Comparison of ENCODE assay signal across 6 cellular contexts in the genomic region with DNA sequence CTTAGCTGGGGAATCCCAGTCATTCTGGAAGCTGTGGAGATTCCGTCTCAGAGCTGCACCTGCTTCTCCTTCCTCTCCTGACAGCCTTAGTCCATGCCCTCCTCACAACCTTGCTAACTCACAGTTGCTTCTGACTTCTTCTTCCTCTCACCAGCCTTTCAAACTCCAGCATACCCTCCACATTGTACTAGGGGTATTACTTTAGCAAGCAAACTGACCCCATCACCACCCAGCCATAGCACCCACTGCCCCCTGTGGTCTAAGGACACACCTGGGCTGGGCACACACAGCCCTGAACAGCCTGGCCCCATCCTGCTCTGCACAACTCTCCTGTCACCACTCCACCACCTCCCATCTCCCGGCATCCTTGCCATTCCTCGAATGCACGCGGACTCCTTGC.
"Had no signal": no experiment of that assay in that cellular context is flagged by ENCODE, and none has a peak within 500 bp of the region (broad histone marks: within the 10 kb centered on the region; RNA-seq: fewer than 3 reads in every experiment).

No MANE protein-coding gene starts in this region.

- DNase-seq: IMR-90, KBM-7 had no signal

- H3K27ac Mint-ChIP-seq: IgD-negative memory B cell had no signal

- H3K27me3 Mint-ChIP-seq: IgD-negative memory B cell had no signal

- H3K27ac ChIP-seq: HL-60 had no signal

- H3K4me3 ChIP-seq: K562 had no signal

- H3K4me3 Mint-ChIP-seq: IgD-negative memory B cell had no signal

- ATAC-seq: HepG2, K562 had no signal
